26 cellular contexts compared by ENCODE assay signal in genomic region chr17:40000161-40000560, GRCh38. TPM values are rescaled to one million over a fixed set of nuclear protein-coding genes. Genes with fewer than 3 reads are reported as not detected.
DNase-seq lines count a peak whose midpoint lies in the region; ATAC-seq, FAIRE-seq and TF ChIP-seq lines count a peak whose summit lies in the region.
"Had no signal": no experiment of that assay in that cellular context is flagged by ENCODE, and none has a peak within 500 bp of the region (broad histone marks: within the 10 kb centered on the region; RNA-seq: fewer than 3 reads in every experiment).

No MANE protein-coding gene starts in this region.

- H4K20me1 ChIP-seq in HepG2 (ENCODE audit: insufficient read depth, low read length): no peaks in the 10 kb centered on the region

- ATAC-seq in HepG2 (no peak), right lobe of liver (no peak), T-helper 17 cell (no peak)
- no peak for ATAC-seq in activated T-helper 17 cell treated with anti-CD3 and anti-CD28 coated beads, Interleukin-2, amount 50 U/mL, for 72 hours (replicated peaks)

- FAIRE-seq in HepG2 (lab: Jason Lieb, UNC): no peak
- FAIRE-seq: A204.1, GM12891, GM18507, H54 had no signal

- no peak overlapping the region for H3K27ac ChIP-seq in HepG2 (ENCODE audit: extremely low read length, insufficient read depth, low read length)
- H3K27ac ChIP-seq in right lobe of liver: no peak overlapping the region
- H3K27ac ChIP-seq: 22Rv1; BLaER1 treated with 17β-estradiol and CSF1 and Interleukin-3, amounts not matched to agents 10 nM and 100 nM had no signal

- H3K27me3 ChIP-seq in HepG2 (ENCODE audit: control insufficient read depth in 1 of 2, insufficient read depth in 2 of 2, low read length in 2 of 2) (no peaks in the 10 kb centered on the region), right lobe of liver (no peaks in the 10 kb centered on the region)
- H3K27me3 ChIP-seq: BE2C; BLaER1 treated with 17β-estradiol and CSF1 and Interleukin-3, amounts not matched to agents 10 nM and 100 nM had no signal

- H3K27ac Mint-ChIP-seq in T-helper 17 cell: peak overlapping the region; percentile 86
- peak overlapping the region; percentile 59 for H3K27ac Mint-ChIP-seq in nephron progenitor cell
- H3K27ac Mint-ChIP-seq in activated T-helper 17 cell treated with anti-CD3 and anti-CD28 coated beads, Interleukin-2, amount 50 U/mL, for 72 hours: no peak overlapping the region
- H3K27ac Mint-ChIP-seq in T-helper 2 cell treated with Interferon-gamma antibody and Interleukin-4, amounts not matched to agents 5 μg/mL and 100 μg/mL, for 36 hours: no peak overlapping the region
- H3K27ac Mint-ChIP-seq: CD4-positive, alpha-beta T cell; CD8-positive, alpha-beta memory T cell had no signal

- H3K79me2 ChIP-seq in HepG2 (ENCODE audit: insufficient read depth, low read length): no peaks in the 10 kb centered on the region

- intact Hi-C loops in HepG2 (cut with micrococcal nuclease; ENCODE audit: unreplicated experiment) (no loop called here), right lobe of liver (cut with DNase I) (no loop called here)

- H3K4me1 ChIP-seq in HepG2 (ENCODE audit: insufficient read depth, low read length) (peaks cover 18% of the 10 kb centered on the region), right lobe of liver (peaks cover 0 to 16% (median 2%) of the 10 kb centered on the region in 4 donors)
- H3K4me1 ChIP-seq: BE2C, HAP-1 had no signal

- H3K9me3 Mint-ChIP-seq in nephron progenitor cell: peaks cover 5% of the 10 kb centered on the region
- no peaks in the 10 kb centered on the region for H3K9me3 Mint-ChIP-seq in activated T-helper 17 cell treated with anti-CD3 and anti-CD28 coated beads, Interleukin-2, amount 50 U/mL, for 72 hours
- H3K9me3 Mint-ChIP-seq in T-helper 2 cell treated with Interferon-gamma antibody and Interleukin-4, amounts not matched to agents 5 μg/mL and 100 μg/mL, for 36 hours: no peaks in the 10 kb centered on the region
- H3K9me3 Mint-ChIP-seq: CD14-positive monocyte; CD4-positive, alpha-beta T cell; CD8-positive, alpha-beta memory T cell had no signal

- peaks cover 6% of the 10 kb centered on the region for H3K36me3 Mint-ChIP-seq in T-helper 17 cell (ENCODE audit: low read depth)
- peaks cover 19% of the 10 kb centered on the region for H3K36me3 Mint-ChIP-seq in nephron progenitor cell (ENCODE audit: low read depth)
- H3K36me3 Mint-ChIP-seq in activated T-helper 17 cell treated with anti-CD3 and anti-CD28 coated beads, Interleukin-2, amount 50 U/mL, for 72 hours (ENCODE audit: low read depth): peaks cover 35% of the 10 kb centered on the region
- peaks cover 18% of the 10 kb centered on the region for H3K36me3 Mint-ChIP-seq in T-helper 2 cell treated with Interferon-gamma antibody and Interleukin-4, amounts not matched to agents 5 μg/mL and 100 μg/mL, for 36 hours (ENCODE audit: low read depth)

- H3K4me3 ChIP-seq in HepG2 (replicated peaks in 1 of 3; ENCODE audit: insufficient read depth in 1 of 3, low read depth in 2 of 3, low read length in 3 of 3) (no peak overlapping the region), right lobe of liver (no peak overlapping the region)
- H3K4me3 ChIP-seq: BLaER1 treated with 17β-estradiol and CSF1 and Interleukin-3, amounts not matched to agents 10 nM and 100 nM; HAP-1 had no signal

- no TSS peak for BruUV-seq in HepG2 (replicated peaks; lab: Mats Ljungman, UMichigan)

- peaks cover 5% of the 10 kb centered on the region for H3K4me1 Mint-ChIP-seq in T-helper 17 cell
- H3K4me1 Mint-ChIP-seq in nephron progenitor cell: peaks cover 11% of the 10 kb centered on the region
- peaks cover 3% of the 10 kb centered on the region for H3K4me1 Mint-ChIP-seq in activated T-helper 17 cell treated with anti-CD3 and anti-CD28 coated beads, Interleukin-2, amount 50 U/mL, for 72 hours
- H3K4me1 Mint-ChIP-seq in T-helper 2 cell treated with Interferon-gamma antibody and Interleukin-4, amounts not matched to agents 5 μg/mL and 100 μg/mL, for 36 hours (ENCODE audit: low read depth): no peaks in the 10 kb centered on the region

- H3K9ac ChIP-seq in HepG2 (ENCODE audit: insufficient read depth, low read depth, low read length): no peak overlapping the region
- H3K9ac ChIP-seq: BLaER1 treated with 17β-estradiol and CSF1 and Interleukin-3, amounts not matched to agents 10 nM and 100 nM had no signal

- no peak for TF ChIP-seq RAD21 in HepG2 (CRISPR knock-in tag; IDR thresholded peaks at IDR 0.05)

- 69% methylated on average over 7 of the region's 7 CpGs for WGBS in HepG2 (ENCODE audit: low lambda C conversion rate)
- 80% methylated on average over 6 of the region's 7 CpGs for WGBS in right lobe of liver (ENCODE audit: insufficient coverage, low coverage, low lambda C conversion rate, missing lambda C conversion rate)

- no peak overlapping the region for H3K4me2 ChIP-seq in HepG2 (ENCODE audit: low read depth, low read length)
- H3K4me2 ChIP-seq: BLaER1 treated with 17β-estradiol and CSF1 and Interleukin-3, amounts not matched to agents 10 nM and 100 nM had no signal

- TF ChIP-seq POLR2A in HepG2 (IDR thresholded peaks at IDR 0.05; ENCODE audit: insufficient read depth in 1 of 2, low read depth in 2 of 2, low read length in 2 of 2) (no peak), right lobe of liver (IDR thresholded peaks at IDR 0.05) (no peak)

- H3K27me3 Mint-ChIP-seq in T-helper 17 cell (no peaks in the 10 kb centered on the region), nephron progenitor cell (ENCODE audit: low read depth, poor library complexity) (peaks cover 7% of the 10 kb centered on the region)
- no peaks in the 10 kb centered on the region for H3K27me3 Mint-ChIP-seq in activated T-helper 17 cell treated with anti-CD3 and anti-CD28 coated beads, Interleukin-2, amount 50 U/mL, for 72 hours
- peaks cover 3% of the 10 kb centered on the region for H3K27me3 Mint-ChIP-seq in T-helper 2 cell treated with Interferon-gamma antibody and Interleukin-4, amounts not matched to agents 5 μg/mL and 100 μg/mL, for 36 hours (ENCODE audit: low read depth)
- H3K27me3 Mint-ChIP-seq: CD4-positive, alpha-beta T cell had no signal

- no peak for TF ChIP-seq CTCF in HepG2 (CRISPR knock-in tag; IDR thresholded peaks at IDR 0.05)
- no peak for TF ChIP-seq CTCF in right lobe of liver (IDR thresholded peaks at IDR 0.05)
- no peak for TF ChIP-seq CTCF in nephron progenitor cell (IDR thresholded peaks at IDR 0.05)

- H2AFZ ChIP-seq in HepG2 (ENCODE audit: low read length): no peak overlapping the region

- POLR2A ChIA-PET in HepG2 (lab: Yijun Ruan, JAX): no interaction called here

- peaks cover 15 to 23% of the 10 kb centered on the region in 2 experiments for H3K36me3 ChIP-seq in HepG2 (replicated peaks in 1 of 2; ENCODE audit: control insufficient read depth in 1 of 2, insufficient read depth in 2 of 2, low read length in 2 of 2)
- peaks cover 0 to 22% (median 3%) of the 10 kb centered on the region in 4 donors for H3K36me3 ChIP-seq in right lobe of liver

- TF ChIP-seq EP300 in HepG2 (IDR thresholded peaks at IDR 0.05; ENCODE audit: low read depth in 2 of 2, low read length in 2 of 2) (no peak), HepG2 (CRISPR knock-in tag; IDR thresholded peaks at IDR 0.05; ENCODE audit: borderline replicate concordance) (no peak)

- no peaks in the 10 kb centered on the region for H3K9me3 ChIP-seq in HepG2 (ENCODE audit: low read length)
- no peaks in the 10 kb centered on the region for H3K9me3 ChIP-seq in right lobe of liver
- H3K9me3 ChIP-seq in T-helper 17 cell (ENCODE audit: control insufficient read depth, low read length, poor library complexity, severe bottlenecking): no peaks in the 10 kb centered on the region
- H3K9me3 ChIP-seq: BE2C; BLaER1 treated with 17β-estradiol and CSF1 and Interleukin-3, amounts not matched to agents 10 nM and 100 nM; HAP-1 had no signal

- no peak overlapping the region for H3K4me3 Mint-ChIP-seq in T-helper 17 cell
- no peak overlapping the region for H3K4me3 Mint-ChIP-seq in nephron progenitor cell
- no peak overlapping the region for H3K4me3 Mint-ChIP-seq in activated T-helper 17 cell treated with anti-CD3 and anti-CD28 coated beads, Interleukin-2, amount 50 U/mL, for 72 hours
- no peak overlapping the region for H3K4me3 Mint-ChIP-seq in T-helper 2 cell treated with Interferon-gamma antibody and Interleukin-4, amounts not matched to agents 5 μg/mL and 100 μg/mL, for 36 hours
- H3K4me3 Mint-ChIP-seq: CD14-positive monocyte; CD4-positive, alpha-beta T cell; CD8-positive, alpha-beta memory T cell had no signal

- CTCF ChIA-PET in HepG2 (lab: Yijun Ruan, JAX; ENCODE audit: low intra/inter-chr PET ratio, low total read pairs): no interaction called here

- DNase-seq in HepG2 (ENCODE audit: low spot score) (no peak), right lobe of liver (no peak), T-helper 17 cell (no peak), nephron progenitor cell (no peak), glomerular visceral epithelial cell (ENCODE audit: extremely low spot score) (no peak)
- no peak for DNase-seq in T-helper 2 cell treated with Interferon-gamma antibody and Interleukin-4, amounts not matched to agents 5 μg/mL and 100 μg/mL, for 36 hours (ENCODE audit: low spot score)
- DNase-seq: ACHN; AML-193; BE2C; CD4-positive, alpha-beta T cell; CD8-positive, alpha-beta memory T cell; DMS53; DMS79 treated with DMSO at 0.1 percent for 48 hours; GF-D8; GOT3 had no signal

- in situ Hi-C loops in HepG2 (cut with HindIII; ENCODE audit: extremely low pct_ligation_motif_present, low pct_unique_long_range_greater_than_20kb): no loop called here

RNA-seq across cellular contexts. Expression of gene CSF3, which starts 15.1 kb away (rescaled TPM):
- total RNA-seq in HepG2 (2016; rRNA removed; fragmentation: Illumina TruSeq; extraction: Trizol) (not detected in 2 replicates), right lobe of liver (under 1 TPM in 1 of 6 experiments, not detected in 5; 0.31 TPM), T-helper 17 cell (not detected)
- total RNA-seq in HepG2 (2016; cell fraction: cytosol; rRNA removed; fragmentation: Illumina TruSeq; extraction: Trizol; ENCODE audit: low read depth): not detected in 2 replicates
- total RNA-seq in HepG2 (2016; cell fraction: insoluble cytoplasmic fraction; rRNA removed; fragmentation: Illumina TruSeq; extraction: Trizol): not detected in 2 replicates
- not detected in 2 replicates for total RNA-seq in HepG2 (2016; cell fraction: membrane; rRNA removed; fragmentation: Illumina TruSeq; extraction: Trizol)
- not detected in 2 replicates for total RNA-seq in HepG2 (2016; cell fraction: nucleus; rRNA removed; fragmentation: Illumina TruSeq; extraction: Trizol)
- 0.07 and 0.09 TPM in 2 replicates for polyA plus RNA-seq in HepG2 (2011; rRNA removed)
- 0.03 and 0.12 TPM in 2 replicates for polyA plus RNA-seq in HepG2 (2011; cell fraction: cytosol; rRNA removed)
- polyA plus RNA-seq in HepG2 (2011; cell fraction: nucleus; rRNA removed): 0.23 and 0.47 TPM in 2 replicates
- polyA plus RNA-seq in HepG2 (2012): not detected in 2 replicates
- not detected in 2 replicates for polyA plus RNA-seq in HepG2 (2016; cell fraction: cytosol; fragmentation: Illumina TruSeq; extraction: Trizol; ENCODE audit: low read depth)
- polyA plus RNA-seq in HepG2 (2016; cell fraction: insoluble cytoplasmic fraction; fragmentation: Illumina TruSeq; extraction: Trizol; ENCODE audit: low read depth): not detected in 2 replicates
- not detected in 2 replicates for polyA plus RNA-seq in HepG2 (2016; cell fraction: membrane; fragmentation: Illumina TruSeq; extraction: Trizol; ENCODE audit: low read depth)
- 0.39 TPM in 1 of 2 replicates, not detected in the other for polyA plus RNA-seq in HepG2 (2016; cell fraction: nucleus; fragmentation: Illumina TruSeq; extraction: Trizol; ENCODE audit: insufficient read depth, low read depth)
- polyA minus RNA-seq in HepG2 (2011; rRNA and poly(A)+ RNA removed; ENCODE audit: low replicate concordance): 0.40 TPM in 1 of 2 replicates, not detected in the other
- polyA minus RNA-seq in HepG2 (2011; cell fraction: cytosol; rRNA and poly(A)+ RNA removed): not detected in 2 replicates
- not detected in 2 replicates for polyA minus RNA-seq in HepG2 (2011; cell fraction: nucleus; rRNA and poly(A)+ RNA removed)
- not detected for total RNA-seq in activated T-helper 17 cell treated with anti-CD3 and anti-CD28 coated beads, Interleukin-2, amount 50 U/mL, for 72 hours
- total RNA-seq: CD4-positive, alpha-beta T cell; CD8-positive, alpha-beta memory T cell; G401 had no signal
- polyA plus RNA-seq: CD14-positive monocyte; CD8-positive, alpha-beta memory T cell had no signal

RNA-seq across cellular contexts. Expression of gene PSMD3, which starts 19.6 kb away (rescaled TPM):
- total RNA-seq in HepG2 (2016; rRNA removed; fragmentation: Illumina TruSeq; extraction: Trizol) (114 and 146 TPM in 2 replicates), right lobe of liver (10 to 100 TPM; 58.3 to 85.3 (median 67.4) TPM), T-helper 17 cell (10 to 100 TPM; 51.8 to 63.9 TPM)
- total RNA-seq in HepG2 (2016; cell fraction: cytosol; rRNA removed; fragmentation: Illumina TruSeq; extraction: Trizol; ENCODE audit: low read depth): 19.9 and 20.3 TPM in 2 replicates
- 99.4 and 154 TPM in 2 replicates for total RNA-seq in HepG2 (2016; cell fraction: insoluble cytoplasmic fraction; rRNA removed; fragmentation: Illumina TruSeq; extraction: Trizol)
- total RNA-seq in HepG2 (2016; cell fraction: membrane; rRNA removed; fragmentation: Illumina TruSeq; extraction: Trizol): 37.5 and 39.8 TPM in 2 replicates
- 88.8 and 102 TPM in 2 replicates for total RNA-seq in HepG2 (2016; cell fraction: nucleus; rRNA removed; fragmentation: Illumina TruSeq; extraction: Trizol)
- 97.4 and 118 TPM in 2 replicates for polyA plus RNA-seq in HepG2 (2011; rRNA removed)
- polyA plus RNA-seq in HepG2 (2011; cell fraction: cytosol; rRNA removed): 82.0 and 93.0 TPM in 2 replicates
- 117 and 120 TPM in 2 replicates for polyA plus RNA-seq in HepG2 (2011; cell fraction: nucleus; rRNA removed)
- 97.2 and 131 TPM in 2 replicates for polyA plus RNA-seq in HepG2 (2012)
- 14.5 and 14.8 TPM in 2 replicates for polyA plus RNA-seq in HepG2 (2016; cell fraction: cytosol; fragmentation: Illumina TruSeq; extraction: Trizol; ENCODE audit: low read depth)
- polyA plus RNA-seq in HepG2 (2016; cell fraction: insoluble cytoplasmic fraction; fragmentation: Illumina TruSeq; extraction: Trizol; ENCODE audit: low read depth): 110 and 126 TPM in 2 replicates
- 20.5 and 22.5 TPM in 2 replicates for polyA plus RNA-seq in HepG2 (2016; cell fraction: membrane; fragmentation: Illumina TruSeq; extraction: Trizol; ENCODE audit: low read depth)
- polyA plus RNA-seq in HepG2 (2016; cell fraction: nucleus; fragmentation: Illumina TruSeq; extraction: Trizol; ENCODE audit: insufficient read depth, low read depth): 160 and 165 TPM in 2 replicates
- polyA minus RNA-seq in HepG2 (2011; rRNA and poly(A)+ RNA removed; ENCODE audit: low replicate concordance): 151 and 161 TPM in 2 replicates
- 49.5 and 51.3 TPM in 2 replicates for polyA minus RNA-seq in HepG2 (2011; cell fraction: cytosol; rRNA and poly(A)+ RNA removed)
- 34.4 and 36.3 TPM in 2 replicates for polyA minus RNA-seq in HepG2 (2011; cell fraction: nucleus; rRNA and poly(A)+ RNA removed)
- 100 to 1,000 TPM in 1 of 2 donors, 10 to 100 TPM in 1; 97.6 to 159 TPM for total RNA-seq in activated T-helper 17 cell treated with anti-CD3 and anti-CD28 coated beads, Interleukin-2, amount 50 U/mL, for 72 hours

RNA-seq across cellular contexts. Expression of gene GSDMA, which starts 37.4 kb away (rescaled TPM):
- not detected in 2 replicates for total RNA-seq in HepG2 (2016; rRNA removed; fragmentation: Illumina TruSeq; extraction: Trizol)
- total RNA-seq in HepG2 (2016; cell fraction: cytosol; rRNA removed; fragmentation: Illumina TruSeq; extraction: Trizol; ENCODE audit: low read depth): not detected in 2 replicates
- total RNA-seq in HepG2 (2016; cell fraction: insoluble cytoplasmic fraction; rRNA removed; fragmentation: Illumina TruSeq; extraction: Trizol): not detected in 2 replicates
- not detected in 2 replicates for total RNA-seq in HepG2 (2016; cell fraction: membrane; rRNA removed; fragmentation: Illumina TruSeq; extraction: Trizol)
- total RNA-seq in HepG2 (2016; cell fraction: nucleus; rRNA removed; fragmentation: Illumina TruSeq; extraction: Trizol): not detected in 2 replicates
- polyA plus RNA-seq in HepG2 (2011; rRNA removed): 0.07 TPM in 1 of 2 replicates, not detected in the other
- polyA plus RNA-seq in HepG2 (2011; cell fraction: cytosol; rRNA removed): 0.08 TPM in 1 of 2 replicates, not detected in the other
- not detected in 2 replicates for polyA plus RNA-seq in HepG2 (2011; cell fraction: nucleus; rRNA removed)
- polyA plus RNA-seq in HepG2 (2012): not detected in 2 replicates
- polyA plus RNA-seq in HepG2 (2016; cell fraction: cytosol; fragmentation: Illumina TruSeq; extraction: Trizol; ENCODE audit: low read depth): not detected in 2 replicates
- polyA plus RNA-seq in HepG2 (2016; cell fraction: insoluble cytoplasmic fraction; fragmentation: Illumina TruSeq; extraction: Trizol; ENCODE audit: low read depth): not detected in 2 replicates
- not detected in 2 replicates for polyA plus RNA-seq in HepG2 (2016; cell fraction: membrane; fragmentation: Illumina TruSeq; extraction: Trizol; ENCODE audit: low read depth)
- not detected in 2 replicates for polyA plus RNA-seq in HepG2 (2016; cell fraction: nucleus; fragmentation: Illumina TruSeq; extraction: Trizol; ENCODE audit: insufficient read depth, low read depth)
- polyA minus RNA-seq in HepG2 (2011; rRNA and poly(A)+ RNA removed; ENCODE audit: low replicate concordance): not detected in 2 replicates
- not detected in 2 replicates for polyA minus RNA-seq in HepG2 (2011; cell fraction: cytosol; rRNA and poly(A)+ RNA removed)
- not detected in 2 replicates for polyA minus RNA-seq in HepG2 (2011; cell fraction: nucleus; rRNA and poly(A)+ RNA removed)
- total RNA-seq in right lobe of liver: under 1 TPM in 2 of 6 experiments, not detected in 4; 0.42 to 0.99 TPM
- total RNA-seq in T-helper 17 cell: under 1 TPM in 1 of 2 donors, not detected in 1; 0.26 TPM
- 1 to 10 TPM in 1 of 2 donors, under 1 TPM in 1; 0.63 to 1.1 TPM for total RNA-seq in activated T-helper 17 cell treated with anti-CD3 and anti-CD28 coated beads, Interleukin-2, amount 50 U/mL, for 72 hours
- total RNA-seq: CD8-positive, alpha-beta memory T cell; Daoy; G401 had no signal
- polyA plus RNA-seq: CD14-positive monocyte had no signal

RNA-seq across cellular contexts. Expression of gene MED24, which starts 54.0 kb away (rescaled TPM):
- 51.1 and 66.5 TPM in 2 replicates for total RNA-seq in HepG2 (2016; rRNA removed; fragmentation: Illumina TruSeq; extraction: Trizol)
- total RNA-seq in HepG2 (2016; cell fraction: cytosol; rRNA removed; fragmentation: Illumina TruSeq; extraction: Trizol; ENCODE audit: low read depth): 14.5 and 17.6 TPM in 2 replicates
- 50.7 and 65.1 TPM in 2 replicates for total RNA-seq in HepG2 (2016; cell fraction: insoluble cytoplasmic fraction; rRNA removed; fragmentation: Illumina TruSeq; extraction: Trizol)
- 26.0 and 27.2 TPM in 2 replicates for total RNA-seq in HepG2 (2016; cell fraction: membrane; rRNA removed; fragmentation: Illumina TruSeq; extraction: Trizol)
- 65.1 and 70.6 TPM in 2 replicates for total RNA-seq in HepG2 (2016; cell fraction: nucleus; rRNA removed; fragmentation: Illumina TruSeq; extraction: Trizol)
- polyA plus RNA-seq in HepG2 (2011; rRNA removed): 67.7 and 78.0 TPM in 2 replicates
- 28.7 and 32.2 TPM in 2 replicates for polyA plus RNA-seq in HepG2 (2011; cell fraction: cytosol; rRNA removed)
- polyA plus RNA-seq in HepG2 (2011; cell fraction: nucleus; rRNA removed): 613 and 896 TPM in 2 replicates
- polyA plus RNA-seq in HepG2 (2012): 70.6 and 74.6 TPM in 2 replicates
- polyA plus RNA-seq in HepG2 (2016; cell fraction: cytosol; fragmentation: Illumina TruSeq; extraction: Trizol; ENCODE audit: low read depth): 9.7 and 12.0 TPM in 2 replicates
- 46.8 and 59.5 TPM in 2 replicates for polyA plus RNA-seq in HepG2 (2016; cell fraction: insoluble cytoplasmic fraction; fragmentation: Illumina TruSeq; extraction: Trizol; ENCODE audit: low read depth)
- 20.4 and 23.8 TPM in 2 replicates for polyA plus RNA-seq in HepG2 (2016; cell fraction: membrane; fragmentation: Illumina TruSeq; extraction: Trizol; ENCODE audit: low read depth)
- 182 and 188 TPM in 2 replicates for polyA plus RNA-seq in HepG2 (2016; cell fraction: nucleus; fragmentation: Illumina TruSeq; extraction: Trizol; ENCODE audit: insufficient read depth, low read depth)
- polyA minus RNA-seq in HepG2 (2011; rRNA and poly(A)+ RNA removed; ENCODE audit: low replicate concordance): 133 and 240 TPM in 2 replicates
- 49.1 and 58.4 TPM in 2 replicates for polyA minus RNA-seq in HepG2 (2011; cell fraction: cytosol; rRNA and poly(A)+ RNA removed)
- polyA minus RNA-seq in HepG2 (2011; cell fraction: nucleus; rRNA and poly(A)+ RNA removed): 159 and 161 TPM in 2 replicates
- total RNA-seq in right lobe of liver: 10 to 100 TPM; 29.0 to 38.2 (median 35.9) TPM
- 10 to 100 TPM; 73.7 to 77.5 TPM for total RNA-seq in T-helper 17 cell
- 100 to 1,000 TPM in 1 of 2 donors, 10 to 100 TPM in 1; 83.5 to 140 TPM for total RNA-seq in activated T-helper 17 cell treated with anti-CD3 and anti-CD28 coated beads, Interleukin-2, amount 50 U/mL, for 72 hours

Comparison
In these comparisons a context has a peak if more than half of its experiments do, and no peak if none do; other contexts are left out.
1. H3K27ac Mint-ChIP-seq: peak in T-helper 17 cell (single experiment) and nephron progenitor cell (single experiment); none in activated T-helper 17 cell treated with anti-CD3 and anti-CD28 coated beads, Interleukin-2, amount 50 U/mL, for 72 hours (single experiment) and T-helper 2 cell treated with Interferon-gamma antibody and Interleukin-4, amounts not matched to agents 5 μg/mL and 100 μg/mL, for 36 hours (single experiment).